11 cellular contexts compared by ENCODE assay signal in the genomic region with DNA sequence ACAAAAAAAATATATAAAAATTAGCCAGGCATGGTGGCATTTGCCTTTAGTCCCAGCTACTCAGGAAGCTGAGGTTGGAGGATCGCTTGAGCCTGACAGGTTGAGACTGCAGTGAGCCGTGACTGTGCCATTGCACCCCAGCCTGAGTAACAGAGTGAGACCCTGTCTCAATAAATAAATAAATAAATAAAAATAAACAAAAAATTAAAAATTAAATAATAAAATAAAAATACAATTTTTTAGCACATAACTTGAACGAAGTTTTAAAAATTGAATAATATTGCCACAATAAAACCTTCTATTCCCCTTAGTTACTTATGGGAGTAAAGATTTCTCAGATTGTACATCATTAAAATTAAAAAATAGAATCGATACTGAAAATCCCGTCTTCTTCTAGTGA. TPM values are rescaled to one million over a fixed set of nuclear protein-coding genes. Genes with fewer than 3 reads are reported as not detected.
"Had no signal": no experiment of that assay in that cellular context is flagged by ENCODE, and none has a peak within 500 bp of the region (broad histone marks: within the 10 kb centered on the region; RNA-seq: fewer than 3 reads in every experiment).

No MANE protein-coding gene starts in this region.

- H3K27ac ChIP-seq: GM23248 had no signal

- DNase-seq: GM23248, GOT3, H7, HFFc6, IMR-90 had no signal

- H2AFZ ChIP-seq: GM23248 had no signal

- H3K4me1 ChIP-seq: HAP-1 had no signal

- ATAC-seq: HCT116, K562 had no signal

- H3K4me3 ChIP-seq: GM23248, HAP-1, K562 had no signal

- H3K9me3 ChIP-seq: HAP-1 had no signal

- FAIRE-seq: HTR-8/SVneo, K562 had no signal

- H3K36me3 ChIP-seq: HAP-1 had no signal

- H3K9ac ChIP-seq: GM23248 had no signal

RNA-seq across cellular contexts. Expression of a gene that starts 29.2 kb away (rescaled TPM):
- total RNA-seq: H4, H7, HT-29, IMR-90, K562 had no signal
